In genomic region chr16:50251375-50252081, GRCh38 we compare ENCODE assay signal across 9 cellular contexts. TPM values are rescaled to one million over a fixed set of nuclear protein-coding genes. Genes with fewer than 3 reads are reported as not detected.
DNase-seq lines count a peak whose midpoint lies in the region; ATAC-seq, FAIRE-seq and TF ChIP-seq lines count a peak whose summit lies in the region.
"Had no signal": no experiment of that assay in that cellular context is flagged by ENCODE, and none has a peak within 500 bp of the region (broad histone marks: within the 10 kb centered on the region; RNA-seq: fewer than 3 reads in every experiment).

No MANE protein-coding gene starts in this region.

- peak; percentile 83 for DNase-seq in Daoy (ENCODE audit: low read depth)
- peak; percentile 61 for DNase-seq in NB4 (ENCODE audit: low read depth)
- no peak for DNase-seq in H1 (ENCODE audit: low read depth in 1 of 2, low spot score in 2 of 2)
- peak; percentile 49 for DNase-seq in sciatic nerve (ENCODE audit: low spot score)
- no peak for DNase-seq in epidermal melanocyte (ENCODE audit: insufficient read length, low spot score)
- DNase-seq in G401 (ENCODE audit: low spot score), result no peak
- DNase-seq in DMS114 treated with DMSO at 0.1 percent for 48 hours (lab: John Stamatoyannopoulos, UW; ENCODE audit: unreplicated experiment), result no peak
- DNase-seq: activated CD4-positive, alpha-beta T cell treated with anti-CD3 and anti-CD28 coated beads for 4 hours had no signal

- no peak overlapping the region for H2BK12ac ChIP-seq in H1 (ENCODE audit: low read depth, low read length)

- H2BK5ac ChIP-seq in H1 (ENCODE audit: low read depth, low read length), result peak overlapping the region; percentile 66; the same call in 1 of the 2 replicates

- no peak overlapping the region for H3K23ac ChIP-seq in H1 (ENCODE audit: insufficient read length)

- H3K27me3 ChIP-seq in H1 (replicated peaks in 1 of 4; ENCODE audit: control insufficient read depth in 3 of 4, extremely low read depth in 1 of 4, insufficient read depth in 3 of 4, low read length in 3 of 4), result peaks cover 0 to 10% (median 3%) of the 10 kb centered on the region in 4 experiments; a peak in 4 of 7 replicates

- no peaks in the 10 kb centered on the region for H3K9me3 ChIP-seq in H1 (ENCODE audit: insufficient read depth in 2 of 2, low read depth in 1 of 2, low read length in 1 of 2)

- TF ChIP-seq CTCF in NB4 (IDR thresholded peaks at IDR 0.05; ENCODE audit: low read depth, low read length), result no peak
- no peak for TF ChIP-seq CTCF in H1 (IDR thresholded peaks at IDR 0.05; ENCODE audit: control extremely low read depth in 1 of 3, insufficient read depth in 1 of 3, low read depth in 1 of 3, low read length in 3 of 3)

- peak overlapping the region; percentile 57 for H4K8ac ChIP-seq in H1 (ENCODE audit: extremely low read depth, insufficient read depth, low read length)

- no peak overlapping the region for H3K27ac ChIP-seq in H1 (ENCODE audit: low read depth, low read length)

- no peaks in the 10 kb centered on the region for H3K79me1 ChIP-seq in H1 (ENCODE audit: low read depth, low read length)

- no peak overlapping the region for H3K14ac ChIP-seq in H1 (ENCODE audit: insufficient read length)

- no peak overlapping the region for H3K4me2 ChIP-seq in H1 (ENCODE audit: insufficient read depth in 1 of 2, low read depth in 2 of 2, low read length in 2 of 2)

- no peak for TF ChIP-seq EP300 in H1 (IDR thresholded peaks at IDR 0.05; ENCODE audit: borderline replicate concordance in 1 of 2, low read depth in 2 of 2, low read length in 2 of 2)

- no peak for TF ChIP-seq RAD21 in H1 (IDR thresholded peaks at IDR 0.05 in 1 of 2, conservative IDR thresholded peaks at IDR 0.05 in 1 of 2; ENCODE audit: low read depth in 2 of 2, low read length in 2 of 2)

- no peak overlapping the region for H2BK15ac ChIP-seq in H1 (ENCODE audit: low read length)

- TF ChIP-seq POLR2A in NB4 (IDR thresholded peaks at IDR 0.05; ENCODE audit: extremely low read depth, insufficient read length) (no peak), H1 (IDR thresholded peaks at IDR 0.05; ENCODE audit: control extremely low read depth in 1 of 2, low read depth in 2 of 2, low read length in 2 of 2) (no peak)

- H3K18ac ChIP-seq in H1 (ENCODE audit: extremely low read depth, low read length), result no peak overlapping the region

- POLR2A ChIA-PET in H1 (lab: Charles Lee; ENCODE audit: partially characterized antibody), result interaction anchor here (0.8 kb wide), 1 partner anchor 16 kb away, joined by 3 read pairs; no protein-coding TSS in a partner anchor

- peaks cover 0 to 11% (median 3%) of the 10 kb centered on the region in 4 experiments; a peak in 4 of 7 replicates for H3K4me1 ChIP-seq in H1 (replicated peaks in 1 of 4; ENCODE audit: control insufficient read depth in 3 of 4, insufficient read depth in 4 of 4, low read length in 3 of 4)

- H3K4me3 ChIP-seq in NB4 (ENCODE audit: low read depth, low read length) (no peak overlapping the region), H1 (ENCODE audit: extremely low read depth in 1 of 4, insufficient read depth in 2 of 4, low read depth in 3 of 4, low read length in 4 of 4) (no peak overlapping the region)

- no peak overlapping the region for H2AFZ ChIP-seq in H1 (ENCODE audit: low read length)

- no peak overlapping the region for H2AK5ac ChIP-seq in H1 (ENCODE audit: low read depth, low read length)

- no peaks in the 10 kb centered on the region; the same call in 1 of the 2 replicates for H3K23me2 ChIP-seq in H1 (ENCODE audit: low read depth, low read length)

- in situ Hi-C loops in G401 (cut with HindIII; ENCODE audit: low sequenced_read_pairs), result no loop called here

- intact Hi-C loops in sciatic nerve (cut with DNase I), result no loop called here

- no peak overlapping the region for H3K4ac ChIP-seq in H1 (replicated peaks; ENCODE audit: insufficient read length, low read depth, low read length)

- no peaks in the 10 kb centered on the region for H4K20me1 ChIP-seq in H1 (replicated peaks in 1 of 2; ENCODE audit: control insufficient read depth in 1 of 2, insufficient read depth in 2 of 2, low read length in 2 of 2)

- no peak overlapping the region for H4K91ac ChIP-seq in H1 (replicated peaks; ENCODE audit: insufficient read length, low read length)

- 89% methylated on average over 15 of the region's 15 CpGs; no CpG with 5 or more reads in 1 of the 2 experiments for WGBS in H1 (ENCODE audit: extremely low coverage in 1 of 2, insufficient coverage in 1 of 2, insufficient read length in 1 of 2, insufficient replicate concordance in 2 of 2, low coverage in 1 of 2, low lambda C conversion rate in 2 of 2, missing lambda C conversion rate in 1 of 2), 2 experiments

- H3K36me3 ChIP-seq in H1 (ENCODE audit: control insufficient read depth in 2 of 4, insufficient read depth in 4 of 4, low read length in 3 of 4), result no peaks in the 10 kb centered on the region

- H4K5ac ChIP-seq in H1 (ENCODE audit: insufficient read length, low read depth, low read length), result no peak overlapping the region

- H3K56ac ChIP-seq in H1 (replicated peaks; ENCODE audit: insufficient read length, low read depth, low read length), result no peak overlapping the region

- ATAC-seq in sciatic nerve (no peak), GM18873 (IDR thresholded peaks at IDR 0.05; ENCODE audit: low FRiP score, unreplicated experiment) (no peak)

- CTCF ChIA-PET in H1 (lab: Charles Lee; ENCODE audit: partially characterized antibody), result interaction anchor here (0.6 to 1.8 kb wide), 12 partner anchors 9 to 242 kb away, joined by 3 to 5 read pairs (median 4); no protein-coding TSS in a partner anchor

- H3K79me2 ChIP-seq in H1 (ENCODE audit: control insufficient read depth in 1 of 2, insufficient read depth in 2 of 2, low read length in 2 of 2), result no peaks in the 10 kb centered on the region

- H2BK120ac ChIP-seq in H1 (replicated peaks; ENCODE audit: low read depth, low read length), result no peak overlapping the region

- no peak overlapping the region for H3K9ac ChIP-seq in H1 (replicated peaks in 1 of 4; ENCODE audit: extremely low read depth in 1 of 4, low read depth in 3 of 4, low read length in 3 of 4)

- no peak overlapping the region for H2BK20ac ChIP-seq in H1 (ENCODE audit: low read length)

- no peak for FAIRE-seq in H1 (lab: Jason Lieb, UNC)

TF ChIP-seq in H1, 55 proteins besides CTCF, POLR2A, EP300 and RAD21:
- TF ChIP-seq KDM5A (IDR thresholded peaks at IDR 0.05; ENCODE audit: low read length) (no peak), SUZ12 (IDR thresholded peaks at IDR 0.05; ENCODE audit: low read length) (no peak)

RNA-seq across cellular contexts. Expression of gene ADCY7, which starts 14.8 kb away (rescaled TPM):
- 7.2 and 8.7 TPM in 2 replicates for total RNA-seq in Daoy (2014; rRNA removed; shearing (Covaris generic))
- total RNA-seq in H1 (2021; fragmentation: NEBNext Ultra II Directional; extraction: Animal tissue kit (Norgen Biotek cat#: 25700)), result 4.7 and 5.1 TPM in 2 replicates
- 2.4 and 5.5 TPM in 2 replicates for polyA plus RNA-seq in H1 (2011; rRNA removed)
- 4.9 TPM for polyA plus RNA-seq in H1 (2011; cell fraction: cytosol; rRNA removed)
- 13.5 TPM for polyA plus RNA-seq in H1 (2011; cell fraction: nucleus; rRNA removed)
- 2.0 to 4.3 TPM (median 2.9 TPM) in 4 replicates for polyA plus RNA-seq in H1 (2012, experiment 1 of 2)
- 0.45 TPM for polyA plus RNA-seq in H1 (2012, experiment 2 of 2)
- 1.8 TPM for polyA plus RNA-seq in H1 (2013, experiment 1 of 2)
- 1.7 TPM for polyA plus RNA-seq in H1 (2013, experiment 2 of 2)
- 6.9 and 7.2 TPM in 2 replicates for polyA minus RNA-seq in H1 (2011; rRNA and poly(A)+ RNA removed)
- polyA minus RNA-seq in H1 (2011; cell fraction: cytosol; rRNA and poly(A)+ RNA removed), result 7.3 TPM
- polyA minus RNA-seq in H1 (2011; cell fraction: nucleus; rRNA and poly(A)+ RNA removed), result 6.4 TPM
- total RNA-seq in sciatic nerve, result 39.4 TPM
- total RNA-seq in G401 (2014; rRNA removed; shearing (Covaris generic)), result 0.31 and 1.7 TPM in 2 replicates

Comparison
In these comparisons a context has a peak if more than half of its experiments do, and no peak if none do; other contexts are left out.
1. DNase-seq: peak in Daoy (single experiment), NB4 (single experiment) and sciatic nerve (single experiment); none in H1 (0 of 2), epidermal melanocyte (single experiment), G401 (single experiment) and DMS114 treated with DMSO at 0.1 percent for 48 hours (single experiment).